In genomic region chr1:234865171-234866006, GRCh38 we compare ENCODE assay signal across 21 cellular contexts.
DNase-seq lines count a peak whose midpoint lies in the region; ATAC-seq and TF ChIP-seq lines count a peak whose summit lies in the region.
"Had no signal": no experiment of that assay in that cellular context is flagged by ENCODE, and none has a peak within 500 bp of the region (broad histone marks: within the 10 kb centered on the region; RNA-seq: fewer than 3 reads in every experiment).

No MANE protein-coding gene starts in this region.

- H3K4me3 ChIP-seq in CD4-positive, CD25-positive, alpha-beta regulatory T cell (ENCODE audit: low read depth, low read length): no peak overlapping the region
- H3K4me3 ChIP-seq in HEK293 (ENCODE audit: low read depth, low read length) (no peak overlapping the region), coronary artery (no peak overlapping the region), osteoblast (ENCODE audit: insufficient read depth, low read length) (no peak overlapping the region)
- H3K4me3 ChIP-seq: dorsolateral prefrontal cortex, thyroid gland had no signal

- no peaks in the 10 kb centered on the region for H3K27me3 Mint-ChIP-seq in CD4-positive, CD25-positive, alpha-beta regulatory T cell

- no peak overlapping the region for H2AFZ ChIP-seq in osteoblast (ENCODE audit: low read length)

- H4K20me1 ChIP-seq in osteoblast (ENCODE audit: insufficient read depth, low read length): no peaks in the 10 kb centered on the region

- H3K4me1 Mint-ChIP-seq in CD4-positive, CD25-positive, alpha-beta regulatory T cell: peaks cover 0 to 5% (median 2%) of the 10 kb centered on the region in 4 donors

- ATAC-seq in CD4-positive, CD25-positive, alpha-beta regulatory T cell (ENCODE audit: low read depth in 2 of 2): no peak

- H3K36me3 ChIP-seq in CD4-positive, CD25-positive, alpha-beta regulatory T cell (ENCODE audit: control insufficient read depth, insufficient read depth, low read length): no peaks in the 10 kb centered on the region
- H3K36me3 ChIP-seq in HEK293 (ENCODE audit: control insufficient read depth in 2 of 2, insufficient read depth in 1 of 2, low read length in 2 of 2) (no peaks in the 10 kb centered on the region), osteoblast (ENCODE audit: insufficient read depth, low read length) (no peaks in the 10 kb centered on the region)
- H3K36me3 ChIP-seq: thyroid gland had no signal

- H3K27ac ChIP-seq in CD4-positive, CD25-positive, alpha-beta regulatory T cell (ENCODE audit: insufficient read depth, low read length, poor library complexity, severe bottlenecking): no peak overlapping the region
- no peak overlapping the region for H3K27ac ChIP-seq in HEK293 (ENCODE audit: extremely low read depth, low read depth, low read length)
- H3K27ac ChIP-seq in coronary artery: no peak overlapping the region
- H3K27ac ChIP-seq in osteoblast (ENCODE audit: low read depth, low read length): peak overlapping the region; percentile 61
- H3K27ac ChIP-seq: dorsolateral prefrontal cortex had no signal

- no peaks in the 10 kb centered on the region for H3K79me2 ChIP-seq in osteoblast (ENCODE audit: insufficient read depth, low read length)

- DNase-seq in CD4-positive, CD25-positive, alpha-beta regulatory T cell: no peak
- peak; percentile 68 for DNase-seq in coronary artery (ENCODE audit: low spot score)
- no peak for DNase-seq in osteoblast (ENCODE audit: insufficient read length, low spot score, missing footprints)
- DNase-seq in NCI-H1092 treated with DMSO at 0.1 percent for 48 hours (lab: John Stamatoyannopoulos, UW): no peak
- no peak for DNase-seq in AG08396 (ENCODE audit: low spot score)
- no peak for DNase-seq in HPDE6-E6E7 (ENCODE audit: extremely low spot score)
- no peak for DNase-seq in NCI-H748 treated with DMSO at 0.1 percent for 48 hours (lab: John Stamatoyannopoulos, UW)
- DNase-seq: activated gamma-delta T cell; amniotic stem cell; caudate nucleus; CD8-positive, alpha-beta T cell; DMS79; dorsolateral prefrontal cortex; foreskin melanocyte; kidney; mammary epithelial cell; SHP77 treated with DMSO at 0.1 percent for 48 hours; stimulated activated CD4-positive, alpha-beta T cell treated with anti-CD3 and anti-CD28 coated beads, Interleukin-2, amount 100 ng/mL, for 24 hours; stimulated activated naive CD8-positive, alpha-beta T cell treated with anti-CD3 and anti-CD28 coated beads, Interleukin-15, Interleukin-2, amounts not matched to agents 100 U/mL and 50 U/mL, for 24 hours; thyroid gland had no signal

- no peak for TF ChIP-seq CTCF in HEK293 (tag by site-specific recombination; IDR thresholded peaks at IDR 0.05)
- no peak for TF ChIP-seq CTCF in coronary artery (IDR thresholded peaks at IDR 0.05)
- TF ChIP-seq CTCF in osteoblast (IDR thresholded peaks at IDR 0.05; ENCODE audit: extremely low read depth, low read depth, low read length): no peak

- H3K9me3 Mint-ChIP-seq in CD4-positive, CD25-positive, alpha-beta regulatory T cell: peaks cover 0 to 4% (median 0%) of the 10 kb centered on the region in 7 donors

- no peak overlapping the region for H3K4me3 Mint-ChIP-seq in CD4-positive, CD25-positive, alpha-beta regulatory T cell
- H3K4me3 Mint-ChIP-seq: CD8-positive, alpha-beta T cell had no signal

- H3K27ac Mint-ChIP-seq in CD4-positive, CD25-positive, alpha-beta regulatory T cell: peak overlapping the region in 2 of 3 donors; percentile 32 to 34
- H3K27ac Mint-ChIP-seq: CD8-positive, alpha-beta T cell had no signal

- POLR2A ChIA-PET in HEK293 (lab: Yijun Ruan, JAX): no interaction called here

- CTCF ChIA-PET in HEK293 (lab: Yijun Ruan, JAX): interaction anchor here (0.5 to 0.6 kb wide), 2 partner anchors 112 to 202 kb away, joined by 3 read pairs; no protein-coding TSS in a partner anchor

- H3K4me1 ChIP-seq in CD4-positive, CD25-positive, alpha-beta regulatory T cell (ENCODE audit: control insufficient read depth, insufficient read depth, low read length, poor library complexity, severe bottlenecking): no peaks in the 10 kb centered on the region
- H3K4me1 ChIP-seq in HEK293 (ENCODE audit: control insufficient read depth, insufficient read depth, low read length) (no peaks in the 10 kb centered on the region), osteoblast (ENCODE audit: insufficient read depth, low read length) (peaks cover 24% of the 10 kb centered on the region)

- H3K36me3 Mint-ChIP-seq in CD4-positive, CD25-positive, alpha-beta regulatory T cell: no peaks in the 10 kb centered on the region
- H3K36me3 Mint-ChIP-seq: CD8-positive, alpha-beta T cell had no signal

- no peaks in the 10 kb centered on the region for H3K9me3 ChIP-seq in CD4-positive, CD25-positive, alpha-beta regulatory T cell (ENCODE audit: control insufficient read depth in 2 of 2, low read length in 2 of 2)
- H3K9me3 ChIP-seq in HEK293 (ENCODE audit: control insufficient read depth, insufficient read depth, low read depth, low read length) (no peaks in the 10 kb centered on the region), osteoblast (ENCODE audit: low read depth, low read length) (no peaks in the 10 kb centered on the region)
- H3K9me3 ChIP-seq: thyroid gland had no signal

- H3K27me3 ChIP-seq in CD4-positive, CD25-positive, alpha-beta regulatory T cell (ENCODE audit: control insufficient read depth, insufficient read depth, low read length): no peaks in the 10 kb centered on the region
- no peaks in the 10 kb centered on the region for H3K27me3 ChIP-seq in osteoblast (ENCODE audit: insufficient read depth, low read length)
- H3K27me3 ChIP-seq: dorsolateral prefrontal cortex, thyroid gland had no signal

- no peak overlapping the region for H3K4me2 ChIP-seq in osteoblast (ENCODE audit: insufficient read depth, low read length)

TF ChIP-seq in HEK293, 187 proteins besides CTCF, POLR2A, EP300 and RAD21:
- 0 out of 2 replicates have a peak, but pooled peaks have one; percentile 43 for TF ChIP-seq ZNF48 (tag by site-specific recombination; IDR thresholded peaks at IDR 0.05)
- 0 out of 2 replicates have a peak, but pooled peaks have one; percentile 39 for TF ChIP-seq ZNF280D (tag by site-specific recombination; IDR thresholded peaks at IDR 0.05)
- TF ChIP-seq ZNF214 (tag by site-specific recombination; IDR thresholded peaks at IDR 0.05; ENCODE audit: borderline replicate concordance): no peak
- no peak for TF ChIP-seq MEIS1 (CRISPR knock-in tag; IDR thresholded peaks at IDR 0.05; ENCODE audit: borderline replicate concordance)
- TF ChIP-seq ZNF341 (tag by site-specific recombination; IDR thresholded peaks at IDR 0.05; ENCODE audit: low read depth): no peak
- TF ChIP-seq ZNF155 (tag by site-specific recombination; IDR thresholded peaks at IDR 0.05): no peak
- peak; percentile 100 for TF ChIP-seq RBAK (tag by site-specific recombination; IDR thresholded peaks at IDR 0.05)
- TF ChIP-seq ZNF19 (tag by site-specific recombination; IDR thresholded peaks at IDR 0.05; ENCODE audit: low read depth): no peak
- TF ChIP-seq ZBTB21 (tag by site-specific recombination; IDR thresholded peaks at IDR 0.05): no peak
